In genomic region chr9:27614551-27614950, GRCh38 we compare ENCODE assay signal across 8 cellular contexts.
"Had no signal": no experiment of that assay in that cellular context is flagged by ENCODE, and none has a peak within 500 bp of the region (broad histone marks: within the 10 kb centered on the region; RNA-seq: fewer than 3 reads in every experiment).

No MANE protein-coding gene starts in this region.

- FAIRE-seq: G401.6, GM12878, GM12891, GM12892, GM18507, GM19239 had no signal

- H3K4me3 ChIP-seq: GM12878 had no signal

- DNase-seq: GDM1, GF-D8 had no signal
